In genomic region chr7:45089314-45089891, GRCh38 we compare ENCODE assay signal across 8 cellular contexts. TPM values are rescaled to one million over a fixed set of nuclear protein-coding genes. Genes with fewer than 3 reads are reported as not detected.
DNase-seq lines count a peak whose midpoint lies in the region; ATAC-seq and TF ChIP-seq lines count a peak whose summit lies in the region.

No MANE protein-coding gene starts in this region.

- H3K4me3 ChIP-seq in AG04449 (ENCODE audit: low read depth, low read length) = peak overlapping the region; percentile 64
- H3K4me3 ChIP-seq in testis = peak overlapping the region; percentile 57 to 58

- no peaks in the 10 kb centered on the region for H3K36me3 ChIP-seq in testis (ENCODE audit: low read depth, missing control alignments)

- CTCF ChIA-PET in AG04449 (lab: Yijun Ruan, JAX) = interaction anchor here (0.8 kb wide), 1 partner anchor 47 kb away, joined by 3 read pairs; no protein-coding TSS in a partner anchor

- WGBS in testis, 2 donors = 3 to 10% methylated on average over 8 to 22 of the region's 22 CpGs

- no peaks in the 10 kb centered on the region for H3K27me3 ChIP-seq in testis

- DNase-seq in AG04449 (ENCODE audit: low read depth, low spot score) (no peak), HT1080 (ENCODE audit: low read depth) (peak; percentile 44), SK-N-DZ (ENCODE audit: low spot score) (peak; percentile 99), head of caudate nucleus (peak; percentile 94 to 99 (median 97)), nucleus accumbens (lab: John Stamatoyannopoulos, UW) (peak; percentile 81 to 99 (median 98)), testis (peak; percentile 86)
- DNase-seq in activated naive CD8-positive, alpha-beta T cell treated with anti-CD3 and anti-CD28 coated beads, Interleukin-2, amount 50 U/mL, for 16 hours (ENCODE audit: low read depth, low spot score) = peak; percentile 32

- POLR2A ChIA-PET in AG04449 (lab: Yijun Ruan, JAX) = interaction anchor here (1.2 kb wide), 1 partner anchor 39 kb away, joined by 3 read pairs; no protein-coding TSS in a partner anchor

- H3K9me3 ChIP-seq in testis = no peaks in the 10 kb centered on the region

- peaks cover 12% of the 10 kb centered on the region for H3K4me1 ChIP-seq in testis

- intact Hi-C loops in head of caudate nucleus (cut with DNase I) (loop anchor here (1.0 kb wide), 1 partner anchor 89 kb away; the partner anchor contains the start of gene CCM2), testis (cut with DNase I; ENCODE audit: low total_unique reads) (no loop called here)

- H3K27ac ChIP-seq in testis = no peak overlapping the region

- TF ChIP-seq POLR2A in testis (IDR thresholded peaks at IDR 0.05) = no peak

- no peak for ATAC-seq in GM21737 (IDR thresholded peaks at IDR 0.05; ENCODE audit: unreplicated experiment)

- no peak for TF ChIP-seq CTCF in AG04449 (IDR thresholded peaks at IDR 0.05; ENCODE audit: insufficient read depth, low read length, missing control alignments)
- no peak for TF ChIP-seq CTCF in testis (IDR thresholded peaks at IDR 0.05)

RNA-seq across cellular contexts. Expression of gene NACAD, which starts 0.6 kb away (rescaled TPM):
- total RNA-seq in HT1080 (2014; rRNA removed; shearing (Covaris generic)) = 0.03 and 0.08 TPM in 2 replicates
- 0.26 and 0.33 TPM in 2 replicates for polyA plus RNA-seq in HT1080 (2015; cell fraction: cytosol; rRNA removed)
- 0.48 and 0.51 TPM in 2 replicates for polyA plus RNA-seq in HT1080 (2015; cell fraction: nucleus; rRNA removed)
- 13.3 and 13.4 TPM in 2 replicates for polyA plus RNA-seq in SK-N-DZ (2014; cell fraction: cytosol; rRNA removed)
- 11.7 and 20.9 TPM in 2 replicates for polyA plus RNA-seq in SK-N-DZ (2014; cell fraction: nucleus; rRNA removed)
- total RNA-seq in testis = 10 to 100 TPM in 1 of 2 donors, 1 to 10 TPM in 1; 6.9 to 12.0 TPM
- 8.7 TPM for polyA plus RNA-seq in testis (ENCODE audit: insufficient read depth, low read depth, low replicate concordance)

RNA-seq across cellular contexts. Expression of gene TBRG4, which starts 22.1 kb away (rescaled TPM):
- 157 and 161 TPM in 2 replicates for total RNA-seq in HT1080 (2014; rRNA removed; shearing (Covaris generic))
- polyA plus RNA-seq in HT1080 (2015; cell fraction: cytosol; rRNA removed) = 76.6 and 88.3 TPM in 2 replicates
- polyA plus RNA-seq in HT1080 (2015; cell fraction: nucleus; rRNA removed) = 210 and 233 TPM in 2 replicates
- 105 and 131 TPM in 2 replicates for polyA plus RNA-seq in SK-N-DZ (2014; cell fraction: cytosol; rRNA removed)
- 294 and 315 TPM in 2 replicates for polyA plus RNA-seq in SK-N-DZ (2014; cell fraction: nucleus; rRNA removed)
- total RNA-seq in testis = 10 to 100 TPM; 75.7 to 82.8 TPM
- 82.7 TPM for polyA plus RNA-seq in testis (ENCODE audit: insufficient read depth, low read depth, low replicate concordance)
